18 cellular contexts compared by ENCODE assay signal in the genomic region with DNA sequence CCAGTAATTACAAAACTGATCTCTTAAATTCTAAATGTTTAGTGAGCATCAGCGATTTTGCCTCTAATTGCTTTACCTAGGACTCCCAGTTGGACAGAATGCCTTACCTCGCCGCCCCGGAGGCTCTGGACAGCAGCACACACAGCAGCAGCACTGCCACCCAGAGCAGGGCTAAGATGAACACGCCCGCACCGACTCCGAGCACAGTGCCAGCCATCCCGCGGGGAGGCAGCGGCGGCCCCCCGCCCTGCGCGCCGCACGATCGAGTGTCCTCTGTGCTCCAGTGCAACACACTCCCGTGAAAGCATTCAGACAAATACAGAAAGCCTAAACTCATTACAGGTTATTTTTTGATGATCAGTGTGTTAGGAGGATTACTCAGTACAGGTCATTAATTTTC. TPM values are rescaled to one million over a fixed set of nuclear protein-coding genes. Genes with fewer than 3 reads are reported as not detected.
DNase-seq lines count a peak whose midpoint lies in the region; ATAC-seq and TF ChIP-seq lines count a peak whose summit lies in the region.
"Had no signal": no experiment of that assay in that cellular context is flagged by ENCODE, and none has a peak within 500 bp of the region (broad histone marks: within the 10 kb centered on the region; RNA-seq: fewer than 3 reads in every experiment).

No MANE protein-coding gene starts in this region.

- peaks cover 27% of the 10 kb centered on the region for H3K36me3 Mint-ChIP-seq in stimulated activated effector memory CD8-positive, alpha-beta T cell treated with anti-CD3 and anti-CD28 coated beads, Interleukin-12 subunit alpha, Interleukin-12 subunit beta, amount 100 ng/mL, for 72 hours

- H3K4me1 Mint-ChIP-seq in stimulated activated effector memory CD8-positive, alpha-beta T cell treated with anti-CD3 and anti-CD28 coated beads, Interleukin-12 subunit alpha, Interleukin-12 subunit beta, amount 100 ng/mL, for 72 hours = no peaks in the 10 kb centered on the region

- no peaks in the 10 kb centered on the region for H3K9me3 ChIP-seq in Peyer's patch
- H3K9me3 ChIP-seq in muscle layer of colon (ENCODE audit: low read length) = no peaks in the 10 kb centered on the region
- H3K9me3 ChIP-seq: BE2C had no signal

- CTCF ChIA-PET in RWPE1 (lab: Yijun Ruan, JAX) = no interaction called here

- DNase-seq in H7 (peak; percentile 12), Peyer's patch (no peak), RWPE1 (ENCODE audit: low spot score) (no peak), DMS53 (lab: John Stamatoyannopoulos, UW) (no peak)
- no peak for DNase-seq in stimulated activated effector memory CD8-positive, alpha-beta T cell treated with anti-CD3 and anti-CD28 coated beads, Interleukin-12 subunit alpha, Interleukin-12 subunit beta, amount 100 ng/mL, for 72 hours (ENCODE audit: low spot score in 2 of 2)
- DNase-seq in stimulated activated CD4-positive, alpha-beta T cell treated with anti-CD3 and anti-CD28 coated beads, Interleukin-2, amount 100 ng/mL, for 48 hours = no peak
- DNase-seq: ACHN; BE2C; CD4-positive, CD25-positive, alpha-beta regulatory T cell; CD8-positive, alpha-beta memory T cell; COR-L47; DMS79; GDM1 had no signal

- H3K27ac ChIP-seq in Peyer's patch = peak overlapping the region; percentile 25 to 67 (median 36)
- peak overlapping the region; percentile 79 for H3K27ac ChIP-seq in muscle layer of colon (ENCODE audit: low read depth, low read length)
- H3K27ac ChIP-seq in RWPE1 = no peak overlapping the region

- H3K4me1 ChIP-seq in Peyer's patch (no peaks in the 10 kb centered on the region), muscle layer of colon (ENCODE audit: insufficient read depth, low read length) (peaks cover 29% of the 10 kb centered on the region)
- H3K4me1 ChIP-seq: BE2C had no signal

- TF ChIP-seq CTCF in Peyer's patch (IDR thresholded peaks at IDR 0.05) = no peak
- no peak for TF ChIP-seq CTCF in RWPE1 (conservative IDR thresholded peaks at IDR 0.05; ENCODE audit: low read depth)

- H3K9ac ChIP-seq in muscle layer of colon (ENCODE audit: low read length) = no peak overlapping the region

- H3K36me3 ChIP-seq in H7 (replicated peaks; ENCODE audit: control insufficient read depth, insufficient read depth, low read length) (peaks cover 4% of the 10 kb centered on the region), Peyer's patch (peaks cover 0 to 16% (median 0%) of the 10 kb centered on the region in 3 donors), muscle layer of colon (ENCODE audit: insufficient read depth, low read length) (peaks cover 21% of the 10 kb centered on the region)

- H3K4me3 ChIP-seq in H7 (ENCODE audit: insufficient read depth, low read depth, low read length) = no peak overlapping the region
- H3K4me3 ChIP-seq in Peyer's patch = peak overlapping the region in 1 of 4 donors; percentile 5
- no peak overlapping the region for H3K4me3 ChIP-seq in muscle layer of colon (ENCODE audit: low read depth in 1 of 2, low read length in 2 of 2)
- H3K4me3 ChIP-seq: HAP-1 had no signal

- no peak overlapping the region for H3K4me3 Mint-ChIP-seq in stimulated activated effector memory CD8-positive, alpha-beta T cell treated with anti-CD3 and anti-CD28 coated beads, Interleukin-12 subunit alpha, Interleukin-12 subunit beta, amount 100 ng/mL, for 72 hours
- H3K4me3 Mint-ChIP-seq: CD8-positive, alpha-beta memory T cell; IgD-negative memory B cell had no signal

- peak overlapping the region; percentile 55 for H3K27ac Mint-ChIP-seq in stimulated activated effector memory CD8-positive, alpha-beta T cell treated with anti-CD3 and anti-CD28 coated beads, Interleukin-12 subunit alpha, Interleukin-12 subunit beta, amount 100 ng/mL, for 72 hours
- H3K27ac Mint-ChIP-seq: CD4-positive, CD25-positive, alpha-beta regulatory T cell; CD8-positive, alpha-beta memory T cell had no signal

- ATAC-seq in stimulated activated effector memory CD8-positive, alpha-beta T cell treated with anti-CD3 and anti-CD28 coated beads, Interleukin-12 subunit alpha, Interleukin-12 subunit beta, amount 100 ng/mL, for 72 hours = no peak
- ATAC-seq in GM18519 (IDR thresholded peaks at IDR 0.05; ENCODE audit: low FRiP score, unreplicated experiment) = no peak
- ATAC-seq: HepG2 had no signal

- POLR2A ChIA-PET in RWPE1 (lab: Yijun Ruan, JAX; ENCODE audit: low non-redundant PET) = no interaction called here

- H3K9me3 Mint-ChIP-seq in stimulated activated effector memory CD8-positive, alpha-beta T cell treated with anti-CD3 and anti-CD28 coated beads, Interleukin-12 subunit alpha, Interleukin-12 subunit beta, amount 100 ng/mL, for 72 hours = no peaks in the 10 kb centered on the region
- H3K9me3 Mint-ChIP-seq: CD4-positive, CD25-positive, alpha-beta regulatory T cell; CD8-positive, alpha-beta memory T cell; IgD-negative memory B cell had no signal

- H3K27me3 ChIP-seq in H7 (ENCODE audit: control insufficient read depth, insufficient read depth, low read length) = no peaks in the 10 kb centered on the region
- H3K27me3 ChIP-seq in Peyer's patch = no peaks in the 10 kb centered on the region
- no peaks in the 10 kb centered on the region for H3K27me3 ChIP-seq in muscle layer of colon (ENCODE audit: control insufficient read depth in 1 of 2, insufficient read depth in 2 of 2, low read length in 2 of 2)
- H3K27me3 ChIP-seq: BE2C had no signal

- no peak for TF ChIP-seq POLR2A in Peyer's patch (IDR thresholded peaks at IDR 0.05)

RNA-seq across cellular contexts. Expression of gene TMEM218, which starts 9.4 kb away (rescaled TPM):
- 22.7 and 31.9 TPM in 2 replicates for total RNA-seq in H7 (2014; rRNA removed; shearing (Covaris generic))
- 10 to 100 TPM; 11.4 to 19.2 (median 15.4) TPM for total RNA-seq in Peyer's patch

RNA-seq across cellular contexts. Expression of gene SLC37A2, which starts 38.9 kb away (rescaled TPM):
- total RNA-seq in H7 (2014; rRNA removed; shearing (Covaris generic)) = 0.73 and 0.89 TPM in 2 replicates
- 1 to 10 TPM in 3 of 4 donors, under 1 TPM in 1; 0.88 to 6.6 (median 2.6) TPM for total RNA-seq in Peyer's patch
- total RNA-seq: CD4-positive, CD25-positive, alpha-beta regulatory T cell had no signal
